ENCODE assay signal across 10 cellular contexts in genomic region chr22:37674248-37674647, GRCh38. TPM values are rescaled to one million over a fixed set of nuclear protein-coding genes. Genes with fewer than 3 reads are reported as not detected.
DNase-seq lines count a peak whose midpoint lies in the region; ATAC-seq and TF ChIP-seq lines count a peak whose summit lies in the region.
"Had no signal": no experiment of that assay in that cellular context is flagged by ENCODE, and none has a peak within 500 bp of the region (broad histone marks: within the 10 kb centered on the region; RNA-seq: fewer than 3 reads in every experiment).

No MANE protein-coding gene starts in this region.

- no peaks in the 10 kb centered on the region for H4K20me1 ChIP-seq in Karpas-422 (ENCODE audit: insufficient read depth, low read depth, low read length)

- H3K4me1 Mint-ChIP-seq in CD4-positive, alpha-beta memory T cell = peaks cover 26 to 77% (median 42%) of the 10 kb centered on the region in 4 donors

- H2AFZ ChIP-seq in Karpas-422 (ENCODE audit: low read length) = no peak overlapping the region

- POLR2A ChIA-PET in CD4-positive, alpha-beta memory T cell (lab: Charles Lee; ENCODE audit: partially characterized antibody) = interaction anchor here (1.0 to 12.9 kb wide), 9 partner anchors 10 to 82 kb away, joined by 3 to 348 read pairs (median 57); partner anchors contain the start of genes GGA1, NOL12, PDXP and SH3BP1
- POLR2A ChIA-PET in Panc1 (lab: Charles Lee) = interaction anchor here (0.7 to 1.1 kb wide), 2 partner anchors 16 to 24 kb away, joined by 7 read pairs; no protein-coding TSS in a partner anchor

- no peaks in the 10 kb centered on the region for H3K27me3 Mint-ChIP-seq in CD4-positive, alpha-beta memory T cell

- peaks cover 0 to 8% of the 10 kb centered on the region in 2 donors for H3K36me3 Mint-ChIP-seq in CD4-positive, alpha-beta memory T cell

- H3K27me3 ChIP-seq in CD4-positive, alpha-beta memory T cell (ENCODE audit: insufficient read depth, low read length) = no peaks in the 10 kb centered on the region
- H3K27me3 ChIP-seq in Panc1 (ENCODE audit: control insufficient read depth, insufficient read depth, low read length) (no peaks in the 10 kb centered on the region), duodenal mucosa (ENCODE audit: control insufficient read depth in 1 of 2, insufficient read depth in 2 of 2, low read length in 2 of 2) (no peaks in the 10 kb centered on the region), gastrocnemius medialis (no peaks in the 10 kb centered on the region), Karpas-422 (ENCODE audit: low read length) (no peaks in the 10 kb centered on the region)
- H3K27me3 ChIP-seq: brain microvascular endothelial cell had no signal

- H3K27ac ChIP-seq in CD4-positive, alpha-beta memory T cell (ENCODE audit: low read depth, low read length) = peak overlapping the region; percentile 15
- H3K27ac ChIP-seq in Panc1 (ENCODE audit: low read length) (peak overlapping the region; percentile 87), duodenal mucosa (ENCODE audit: low read depth, low read length) (peak overlapping the region; percentile 32), gastrocnemius medialis (peak overlapping the region; percentile 88 to 95 (median 91)), Karpas-422 (ENCODE audit: low read length) (no peak overlapping the region)

- H3K4me2 ChIP-seq in Karpas-422 (ENCODE audit: low read depth, low read length, poor library complexity, severe bottlenecking) = no peak overlapping the region

- peaks cover 49% of the 10 kb centered on the region for H3K4me1 ChIP-seq in CD4-positive, alpha-beta memory T cell (ENCODE audit: insufficient read depth, low read length)
- H3K4me1 ChIP-seq in Panc1 (ENCODE audit: control insufficient read depth, insufficient read depth, low read length) (peaks cover 12% of the 10 kb centered on the region), duodenal mucosa (ENCODE audit: control insufficient read depth in 1 of 2, insufficient read depth in 2 of 2, low read length in 2 of 2) (peaks cover 27 to 38% of the 10 kb centered on the region in 2 donors), gastrocnemius medialis (peaks cover 33 to 40% of the 10 kb centered on the region in 2 donors), Karpas-422 (ENCODE audit: low read length) (peaks cover 34% of the 10 kb centered on the region)

- no peaks in the 10 kb centered on the region for H3K36me3 ChIP-seq in CD4-positive, alpha-beta memory T cell (ENCODE audit: insufficient read depth, low read length)
- H3K36me3 ChIP-seq in Panc1 (ENCODE audit: control insufficient read depth, insufficient read depth, low read length) (no peaks in the 10 kb centered on the region), duodenal mucosa (ENCODE audit: control insufficient read depth in 1 of 2, insufficient read depth in 2 of 2, low read length in 2 of 2) (no peaks in the 10 kb centered on the region), gastrocnemius medialis (peaks cover 0 to 17% of the 10 kb centered on the region in 2 donors), Karpas-422 (ENCODE audit: insufficient read depth, low read length) (no peaks in the 10 kb centered on the region)

- no peak overlapping the region for H3K4me3 ChIP-seq in CD4-positive, alpha-beta memory T cell (ENCODE audit: low read length in 2 of 2)
- H3K4me3 ChIP-seq in Panc1 (ENCODE audit: low read depth in 2 of 2, low read length in 2 of 2) = no peak overlapping the region
- H3K4me3 ChIP-seq in duodenal mucosa (ENCODE audit: low read depth in 1 of 2, low read length in 2 of 2) = no peak overlapping the region
- peak overlapping the region in 2 of 4 donors; percentile 43 to 71 for H3K4me3 ChIP-seq in gastrocnemius medialis
- H3K4me3 ChIP-seq in Karpas-422 (ENCODE audit: low read length) = no peak overlapping the region

- CTCF ChIA-PET in CD4-positive, alpha-beta memory T cell (lab: Charles Lee; ENCODE audit: partially characterized antibody) = interaction anchor here (5.3 to 22.7 kb wide), 3 partner anchors 8 to 36 kb away, joined by 33 to 558 read pairs (median 181); partner anchors contain the start of genes PDXP and SH3BP1
- CTCF ChIA-PET in Panc1 (lab: Charles Lee) = no interaction called here

- H3K9ac ChIP-seq in duodenal mucosa (ENCODE audit: low read depth in 1 of 2, low read length in 2 of 2) (no peak overlapping the region), Karpas-422 (ENCODE audit: low read length) (no peak overlapping the region)

- TF ChIP-seq POLR2A in gastrocnemius medialis (IDR thresholded peaks at IDR 0.05) = no peak

- H3K27ac Mint-ChIP-seq in CD4-positive, alpha-beta memory T cell = peak overlapping the region; percentile 59 to 96 (median 72)

- no TSS peak for BruUV-seq in Panc1 (replicated peaks; lab: Mats Ljungman, UMichigan)

- H3K9me3 ChIP-seq in CD4-positive, alpha-beta memory T cell (ENCODE audit: control insufficient read depth in 1 of 2, low read length in 2 of 2) = no peaks in the 10 kb centered on the region
- H3K9me3 ChIP-seq in Panc1 (ENCODE audit: control insufficient read depth, insufficient read depth, low read depth, low read length) = no peaks in the 10 kb centered on the region
- H3K9me3 ChIP-seq in duodenal mucosa (ENCODE audit: control insufficient read depth in 1 of 2, low read length in 2 of 2) = no peaks in the 10 kb centered on the region
- no peaks in the 10 kb centered on the region for H3K9me3 ChIP-seq in gastrocnemius medialis
- no peaks in the 10 kb centered on the region for H3K9me3 ChIP-seq in Karpas-422 (ENCODE audit: low read length)

- intact Hi-C loops in CD4-positive, alpha-beta memory T cell (cut with micrococcal nuclease) = no loop called here
- intact Hi-C loops in Panc1 (cut with micrococcal nuclease; ENCODE audit: unreplicated experiment) (no loop called here), gastrocnemius medialis (cut with DNase I; ENCODE audit: low total_unique reads) (no loop called here)

- H3K9me3 Mint-ChIP-seq in CD4-positive, alpha-beta memory T cell = no peaks in the 10 kb centered on the region

- TF ChIP-seq CTCF in Panc1 (IDR thresholded peaks at IDR 0.05) (no peak), gastrocnemius medialis (IDR thresholded peaks at IDR 0.05 in 4 of 5, conservative IDR thresholded peaks at IDR 0.05 in 1 of 5) (no peak)

- H3K79me2 ChIP-seq in Karpas-422 (ENCODE audit: low read length) = no peaks in the 10 kb centered on the region

- H3K9me2 ChIP-seq in Karpas-422 (replicated peaks; ENCODE audit: insufficient read depth, low read length) = no peaks in the 10 kb centered on the region

- H3K4me3 Mint-ChIP-seq in CD4-positive, alpha-beta memory T cell = peak overlapping the region; percentile 53 to 99 (median 66)

- in situ Hi-C loops in Panc1 (cut with HindIII; ENCODE audit: low pct_unique_long_range_greater_than_20kb, low sequenced_read_pairs) = no loop called here
- in situ Hi-C loops in gastrocnemius medialis (cut with MboI; ENCODE audit: low sequenced_read_pairs in 4 of 4) = no loop called here

- no peak for ATAC-seq in Panc1
- no peak for ATAC-seq in gastrocnemius medialis
- ATAC-seq in GM21576 (IDR thresholded peaks at IDR 0.05; ENCODE audit: unreplicated experiment) = no peak

- no peak for DNase-seq in CD4-positive, alpha-beta memory T cell
- no peak for DNase-seq in Panc1 (ENCODE audit: low read depth, low spot score)
- no peak for DNase-seq in gastrocnemius medialis
- no peak for DNase-seq in DMS79 (lab: John Stamatoyannopoulos, UW)
- DNase-seq in mesenteric fat pad (ENCODE audit: low spot score) = no peak
- DNase-seq in Karpas-422 = no peak
- DNase-seq: NCI-H524 treated with DMSO at 0.1 percent for 48 hours had no signal

RNA-seq across cellular contexts. Expression of gene LGALS1, which starts 1.2 kb away (rescaled TPM):
- total RNA-seq in CD4-positive, alpha-beta memory T cell = 10 to 100 TPM; 64.8 to 68.7 TPM
- polyA plus RNA-seq in CD4-positive, alpha-beta memory T cell = 100 to 1,000 TPM; 315 to 358 TPM
- total RNA-seq in Panc1 (2021; ENCODE audit: unreplicated experiment) (1,518 TPM), gastrocnemius medialis (1,000 to 10,000 TPM in 3 of 4 donors, 100 to 1,000 TPM in 1; 561 to 1,888 (median 1,101) TPM), mesenteric fat pad (1,964 TPM)
- polyA plus RNA-seq in Panc1 (2012; ENCODE audit: insufficient read length) = 2,763 TPM
- total RNA-seq in Karpas-422 (2014; rRNA removed; shearing (Covaris generic); ENCODE audit: low replicate concordance) = 288 and 308 TPM in 2 replicates

RNA-seq across cellular contexts. Expression of gene NOL12, which starts 11.9 kb away (rescaled TPM):
- total RNA-seq in CD4-positive, alpha-beta memory T cell = 10 to 100 TPM; 50.3 to 52.0 TPM
- 10 to 100 TPM; 38.8 to 51.6 TPM for polyA plus RNA-seq in CD4-positive, alpha-beta memory T cell
- 32.7 TPM for total RNA-seq in Panc1 (2021; ENCODE audit: unreplicated experiment)
- 37.2 TPM for polyA plus RNA-seq in Panc1 (2012; ENCODE audit: insufficient read length)
- total RNA-seq in gastrocnemius medialis = 10 to 100 TPM; 10.0 to 21.7 (median 16.6) TPM
- total RNA-seq in mesenteric fat pad = 17.3 TPM
- total RNA-seq in Karpas-422 (2014; rRNA removed; shearing (Covaris generic); ENCODE audit: low replicate concordance) = 12.3 and 48.1 TPM in 2 replicates

RNA-seq across cellular contexts. Expression of gene PDXP, which starts 15.7 kb away (rescaled TPM):
- 1 to 10 TPM; 7.3 to 9.8 TPM for total RNA-seq in CD4-positive, alpha-beta memory T cell
- polyA plus RNA-seq in CD4-positive, alpha-beta memory T cell = 1 to 10 TPM in 1 of 2 donors, under 1 TPM in 1; 0.38 to 7.1 TPM
- total RNA-seq in Panc1 (2021; ENCODE audit: unreplicated experiment) (17.6 TPM), gastrocnemius medialis (10 to 100 TPM; 10.3 to 28.7 (median 16.6) TPM), mesenteric fat pad (8.5 TPM)
- 14.6 TPM for polyA plus RNA-seq in Panc1 (2012; ENCODE audit: insufficient read length)
- total RNA-seq in Karpas-422 (2014; rRNA removed; shearing (Covaris generic); ENCODE audit: low replicate concordance) = 75.3 and 78.9 TPM in 2 replicates

RNA-seq across cellular contexts. Expression of gene TRIOBP, which starts 22.6 kb away (rescaled TPM):
- 10 to 100 TPM; 25.8 to 26.1 TPM for total RNA-seq in CD4-positive, alpha-beta memory T cell
- polyA plus RNA-seq in CD4-positive, alpha-beta memory T cell = 10 to 100 TPM in 1 of 2 donors, 1 to 10 TPM in 1; 9.2 to 13.0 TPM
- 50.5 TPM for total RNA-seq in Panc1 (2021; ENCODE audit: unreplicated experiment)
- 64.5 TPM for polyA plus RNA-seq in Panc1 (2012; ENCODE audit: insufficient read length)
- total RNA-seq in gastrocnemius medialis = 10 to 100 TPM; 21.7 to 38.2 (median 30.3) TPM
- total RNA-seq in mesenteric fat pad = 91.7 TPM
- total RNA-seq in Karpas-422 (2014; rRNA removed; shearing (Covaris generic); ENCODE audit: low replicate concordance) = 14.6 and 45.6 TPM in 2 replicates

RNA-seq across cellular contexts. Expression of gene SH3BP1, which starts 34.8 kb away (rescaled TPM):
- total RNA-seq in CD4-positive, alpha-beta memory T cell = 10 to 100 TPM; 84.0 to 89.2 TPM
- polyA plus RNA-seq in CD4-positive, alpha-beta memory T cell = 10 to 100 TPM; 17.6 to 30.3 TPM
- total RNA-seq in Panc1 (2021; ENCODE audit: unreplicated experiment) = 6.8 TPM
- polyA plus RNA-seq in Panc1 (2012; ENCODE audit: insufficient read length) = 6.8 TPM
- 1 to 10 TPM in 3 of 4 donors, not detected in 1; 1.1 to 1.8 (median 1.6) TPM for total RNA-seq in gastrocnemius medialis
- total RNA-seq in mesenteric fat pad = 15.0 TPM
- total RNA-seq in Karpas-422 (2014; rRNA removed; shearing (Covaris generic); ENCODE audit: low replicate concordance) = 43.2 and 50.4 TPM in 2 replicates
